8 cellular contexts compared by ENCODE assay signal in genomic region chr18:2655153-2655953, GRCh38. TPM values are rescaled to one million over a fixed set of nuclear protein-coding genes. Genes with fewer than 3 reads are reported as not detected.
DNase-seq lines count a peak whose midpoint lies in the region; ATAC-seq and TF ChIP-seq lines count a peak whose summit lies in the region.

Gene SMCHD1 (plus strand): TSS chr18:2655726. CDS start chr18:2656076, 350 bp downstream.

- H3K36me3 ChIP-seq in HUES64 (ENCODE audit: insufficient read depth, low read length) (no peaks in the 10 kb centered on the region), OCI-LY7 (ENCODE audit: insufficient read depth, low read length) (peaks cover 36% of the 10 kb centered on the region)

- H3K4me1 ChIP-seq in HUES64 (ENCODE audit: insufficient read depth, low read length) = peaks cover 25% of the 10 kb centered on the region
- H3K4me1 ChIP-seq in OCI-LY7 (ENCODE audit: insufficient read depth, low read length, poor library complexity, severe bottlenecking) = peaks cover 35% of the 10 kb centered on the region
- peaks cover 64% of the 10 kb centered on the region for H3K4me1 ChIP-seq in mononuclear cell (ENCODE audit: insufficient read depth, low read length)

- H3K79me2 ChIP-seq in OCI-LY7 (ENCODE audit: insufficient read depth, low read depth, low read length) = peaks cover 51% of the 10 kb centered on the region

- H3K9me3 ChIP-seq in HUES64 (ENCODE audit: insufficient read depth, low read depth, low read length) = no peaks in the 10 kb centered on the region
- no peaks in the 10 kb centered on the region for H3K9me3 ChIP-seq in OCI-LY7 (ENCODE audit: low read length)
- H3K9me3 ChIP-seq in mononuclear cell (ENCODE audit: low read depth, low read length) = no peaks in the 10 kb centered on the region

- H2AFZ ChIP-seq in OCI-LY7 (ENCODE audit: low read length) = peak within 1 kb of the TSS; percentile 67

- ATAC-seq in GM21447 (IDR thresholded peaks at IDR 0.05; ENCODE audit: unreplicated experiment) = peak; percentile 68

- peak within 1 kb of the TSS; percentile 87 for H3K9ac ChIP-seq in HUES64 (ENCODE audit: low read depth, low read length)

- no peaks in the 10 kb centered on the region for H3K9me2 ChIP-seq in OCI-LY7 (ENCODE audit: insufficient read depth, low read length)

- H4K20me1 ChIP-seq in OCI-LY7 (ENCODE audit: insufficient read depth, low read length) = peaks cover 17% of the 10 kb centered on the region; the same call in 1 of the 2 replicates

- intact Hi-C loops in OCI-LY7 (cut with micrococcal nuclease; ENCODE audit: unreplicated experiment) = loop anchor here (1.0 to 10.0 kb wide), 6 partner anchors 18 to 939 kb away; partner anchors contain the start of genes METTL4, MYL12B and NDC80

- POLR2A ChIA-PET in OCI-LY7 (lab: Charles Lee) = interaction anchor here (0.7 to 4.0 kb wide), 15 partner anchors 11 to 288 kb away, joined by 3 to 29 read pairs (median 5); no protein-coding TSS in a partner anchor

- H3K27ac ChIP-seq in HUES64 (ENCODE audit: low read depth, low read length) (peak within 1 kb of the TSS; percentile 91), OCI-LY7 (ENCODE audit: low read depth, low read length, poor library complexity, severe bottlenecking) (peak within 1 kb of the TSS; percentile 88)

- no TSS peak for BruUV-seq in OCI-LY7 (replicated peaks; lab: Mats Ljungman, UMichigan)

- peak within 1 kb of the TSS; percentile 94 for H3K4me3 ChIP-seq in HUES64 (ENCODE audit: low read length)
- H3K4me3 ChIP-seq in OCI-LY7 (ENCODE audit: low read depth, low read length, poor library complexity, severe bottlenecking) = peak within 1 kb of the TSS; percentile 97
- H3K4me3 ChIP-seq in mononuclear cell (ENCODE audit: low read length) = peak within 1 kb of the TSS; percentile 99

- DNase-seq in DMS 273 (lab: John Stamatoyannopoulos, UW; ENCODE audit: unreplicated experiment) (peak; percentile 97), OCI-LY7 (ENCODE audit: low spot score) (peak; percentile 87), activated T-cell treated with anti-CD3 and anti-CD28 coated beads for 24 hours (ENCODE audit: low read depth) (peak; percentile 90), epidermal melanocyte (ENCODE audit: insufficient read length, low spot score) (peak; percentile 51)
- DNase-seq in stimulated activated CD8-positive, alpha-beta memory T cell treated with anti-CD3 and anti-CD28 coated beads, Interleukin-4, amount 100 ng/mL, for 1 hour (ENCODE audit: low read depth in 2 of 2, low spot score in 1 of 2) = peak; percentile 66 to 78

- H3K27me3 ChIP-seq in HUES64 (ENCODE audit: insufficient read depth, low read length) = peaks cover 39% of the 10 kb centered on the region
- no peaks in the 10 kb centered on the region for H3K27me3 ChIP-seq in mononuclear cell (ENCODE audit: insufficient read depth, low read length)

- WGBS in HUES64 = under 1% methylated on average over 102 of the region's 102 CpGs

- TF ChIP-seq CTCF in OCI-LY7 (conservative IDR thresholded peaks at IDR 0.05; ENCODE audit: low read length) = no peak

- CTCF ChIA-PET in OCI-LY7 (lab: Charles Lee; ENCODE audit: unreplicated experiment) = interaction anchor here (0.9 to 1.1 kb wide), 2 partner anchors 14 to 19 kb away, joined by 3 to 4 read pairs; no protein-coding TSS in a partner anchor

- H3K4me2 ChIP-seq in OCI-LY7 (ENCODE audit: low read length) = peak within 1 kb of the TSS; percentile 82

RNA-seq across cellular contexts. Expression of gene SMCHD1, which starts in this region (rescaled TPM):
- polyA plus RNA-seq in HUES64 (2013, experiment 1 of 2) = 23.2 TPM
- 26.7 TPM for polyA plus RNA-seq in HUES64 (2013, experiment 2 of 2)
- total RNA-seq in OCI-LY7 (2014; rRNA removed; shearing (Covaris generic)) = 140 and 164 TPM in 2 replicates
- total RNA-seq in OCI-LY7 (2022) (114 and 136 TPM in 2 replicates), mononuclear cell (957 TPM)

Comparison
In these comparisons a context has a peak if more than half of its experiments do, and no peak if none do; other contexts are left out.
1. Peak in every context shown above with its lines: DNase-seq, ATAC-seq, H3K4me3 ChIP-seq and H3K27ac ChIP-seq.